9 cellular contexts compared by ENCODE assay signal in the genomic region with DNA sequence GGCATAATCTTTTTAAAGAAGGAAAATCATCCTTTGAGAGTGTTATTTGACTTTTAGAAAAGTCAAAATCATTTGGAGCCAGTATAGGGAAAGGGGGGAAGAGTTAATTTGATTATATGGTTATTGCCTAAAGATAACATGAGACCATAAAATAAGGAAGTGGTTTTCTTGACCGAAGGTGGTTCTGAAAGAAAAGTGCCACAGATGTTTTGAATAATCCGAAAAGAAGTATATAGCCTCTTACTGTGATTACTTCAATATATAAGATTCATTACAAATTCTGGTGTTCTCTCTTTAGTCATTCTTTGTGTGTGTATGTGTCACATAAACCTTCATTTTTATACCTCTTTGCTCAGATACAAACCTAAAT. TPM values are rescaled to one million over a fixed set of nuclear protein-coding genes. Genes with fewer than 3 reads are reported as not detected.
DNase-seq lines count a peak whose midpoint lies in the region; ATAC-seq, FAIRE-seq and TF ChIP-seq lines count a peak whose summit lies in the region.
"Had no signal": no experiment of that assay in that cellular context is flagged by ENCODE, and none has a peak within 500 bp of the region (broad histone marks: within the 10 kb centered on the region; RNA-seq: fewer than 3 reads in every experiment).

No MANE protein-coding gene starts in this region.

- H3K9ac ChIP-seq in GM12878 (ENCODE audit: control insufficient read depth, insufficient read depth, low read length) (peak overlapping the region; percentile 89), mucosa of stomach (ENCODE audit: low read length) (peak overlapping the region; percentile 91)

- POLR2A ChIA-PET in GM12878 (lab: Charles Lee), result interaction anchor here (1.4 to 2.9 kb wide), 3 partner anchors 16 to 628 kb away, joined by 4 to 20 read pairs (median 6); no protein-coding TSS in a partner anchor

- CTCF ChIA-PET in GM12878 (lab: Yijun Ruan, JAX), result interaction anchor here (1.4 to 3.6 kb wide), 4 partner anchors 32 to 315 kb away, joined by 6 to 19 read pairs (median 8); no protein-coding TSS in a partner anchor

- no peak for FAIRE-seq in GM12878 (lab: Jason Lieb, UNC)

- H3K27me3 Mint-ChIP-seq in IgD-negative memory B cell, result no peaks in the 10 kb centered on the region

- peak overlapping the region; percentile 81 for H3K4me2 ChIP-seq in GM12878 (ENCODE audit: control insufficient read depth, insufficient read depth)

- ATAC-seq in GM12878, result no peak
- ATAC-seq in HG02610 (IDR thresholded peaks at IDR 0.05; ENCODE audit: unreplicated experiment), result no peak
- ATAC-seq in HG03159 (IDR thresholded peaks at IDR 0.05; ENCODE audit: unreplicated experiment), result no peak

- peaks cover 7% of the 10 kb centered on the region for H3K36me3 Mint-ChIP-seq in IgD-negative memory B cell

- no TSS peak for BruUV-seq in GM12878 (replicated peaks; lab: Mats Ljungman, UMichigan)

- intact Hi-C loops in GM12878 (cut with micrococcal nuclease; ENCODE audit: unreplicated experiment), result loop anchor here (2.0 to 5.0 kb wide), 2 partner anchors 211 to 634 kb away; partner anchors contain the start of genes EIF4A2 and TRA2B

- in situ Hi-C loops in GM12878 (cut with MboI), result no loop called here

- H4K20me1 ChIP-seq in GM12878 (ENCODE audit: control insufficient read depth, insufficient read depth), result no peaks in the 10 kb centered on the region

- peaks cover 52% of the 10 kb centered on the region for H3K79me2 ChIP-seq in GM12878 (ENCODE audit: control insufficient read depth, insufficient read depth, low read length)

- H3K27ac Mint-ChIP-seq in IgD-negative memory B cell, result peak overlapping the region; percentile 94 to 98 (median 96)

- H3K9me3 ChIP-seq in GM12878 (replicated peaks; ENCODE audit: control insufficient read depth, insufficient read depth, low read length) (no peaks in the 10 kb centered on the region), mucosa of stomach (ENCODE audit: control insufficient read depth, low read length) (no peaks in the 10 kb centered on the region)

- peak overlapping the region; percentile 93 to 97 (median 94) for H3K4me3 Mint-ChIP-seq in IgD-negative memory B cell

- TF ChIP-seq POLR2A in GM12878 (IDR thresholded peaks at IDR 0.05; ENCODE audit: low read depth, low read length), result no peak

- peaks cover 3 to 17% of the 10 kb centered on the region in 2 experiments for H3K36me3 ChIP-seq in GM12878 (ENCODE audit: control insufficient read depth in 2 of 2, insufficient read depth in 2 of 2, low read length in 1 of 2)
- H3K36me3 ChIP-seq in mucosa of stomach (ENCODE audit: control insufficient read depth, insufficient read depth, low read length), result no peaks in the 10 kb centered on the region

- SMC1A ChIA-PET in GM12878 (lab: Charles Lee; ENCODE audit: uncharacterized antibody, unreplicated experiment), result interaction anchor here (1.1 to 2.5 kb wide), 3 partner anchors 9 to 46 kb away, joined by 4 to 11 read pairs (median 8); no protein-coding TSS in a partner anchor

- no peak for TF ChIP-seq RAD21 in GM12878 (IDR thresholded peaks at IDR 0.05; ENCODE audit: insufficient read depth, low read depth, low read length)

- TF ChIP-seq CTCF in AG10803 (conservative IDR thresholded peaks at IDR 0.05; ENCODE audit: low read length) (no peak), GM12878 (IDR thresholded peaks at IDR 0.05 in 2 of 3, conservative IDR thresholded peaks at IDR 0.05 in 1 of 3; ENCODE audit: control insufficient read depth in 2 of 3, extremely low read depth in 1 of 3, insufficient read depth in 1 of 3, low read depth in 3 of 3, low read length in 3 of 3) (no peak)

- H3K27me3 ChIP-seq in GM12878 (replicated peaks in 1 of 2; ENCODE audit: control insufficient read depth in 2 of 2, insufficient read depth in 2 of 2, low read length in 1 of 2), result no peaks in the 10 kb centered on the region
- no peaks in the 10 kb centered on the region for H3K27me3 ChIP-seq in mucosa of stomach (ENCODE audit: control insufficient read depth, insufficient read depth, low read length)

- DNase-seq in AG10803 (ENCODE audit: low read depth) (no peak), GM12878 (ENCODE audit: low read depth, low spot score) (no peak), iPS-NIHi7 (ENCODE audit: extremely low spot score) (no peak), cerebellum (ENCODE audit: low spot score) (no peak)
- DNase-seq: NCI-H2081 had no signal

- H2AFZ ChIP-seq in GM12878 (ENCODE audit: control insufficient read depth, low read depth, low read length), result no peak overlapping the region

- peak overlapping the region; percentile 85; the same call in 1 of the 2 replicates for H3K27ac ChIP-seq in GM12878 (ENCODE audit: control insufficient read depth, insufficient read depth)

- H3K4me3 ChIP-seq in AG10803 (ENCODE audit: low read length), result peak overlapping the region; percentile 90
- H3K4me3 ChIP-seq in GM12878, result peak overlapping the region; percentile 90
- H3K4me3 ChIP-seq in mucosa of stomach (ENCODE audit: low read length), result peak overlapping the region; percentile 91

- WGBS in GM12878 (ENCODE audit: insufficient coverage, insufficient replicate concordance, low lambda C conversion rate, missing lambda C conversion rate), result 0% methylated on average over 2 of the region's 2 CpGs

- peaks cover 30 to 43% (median 36%) of the 10 kb centered on the region in 3 donors for H3K4me1 Mint-ChIP-seq in IgD-negative memory B cell

- RAD21 ChIA-PET in GM12878 (lab: Charles Lee; ENCODE audit: unreplicated experiment), result interaction anchor here (2.5 kb wide), 1 partner anchor 32 kb away, joined by 21 read pairs; no protein-coding TSS in a partner anchor

- no peaks in the 10 kb centered on the region for H3K9me3 Mint-ChIP-seq in IgD-negative memory B cell

- H3K4me1 ChIP-seq in GM12878 (ENCODE audit: control insufficient read depth, insufficient read depth, low read length) (peaks cover 7% of the 10 kb centered on the region), mucosa of stomach (ENCODE audit: control insufficient read depth, insufficient read depth, low read length) (peaks cover 13% of the 10 kb centered on the region)

- TF ChIP-seq EP300 in GM12878 (IDR thresholded peaks at IDR 0.05; ENCODE audit: borderline replicate concordance in 1 of 2, control insufficient read depth in 1 of 2, low read depth in 2 of 2, low read length in 2 of 2), result no peak

RNA-seq across cellular contexts. Expression of gene DNAJB11, which starts 1.1 kb away (rescaled TPM):
- polyA plus RNA-seq in IgD-negative memory B cell (45.1 TPM), GM12878 (2011; rRNA removed) (43.3 and 56.9 TPM in 2 replicates), GM12878 (2014; fragmentation: Illumina TruSeq; extraction: Trizol) (65.0 and 67.8 TPM in 2 replicates), GM12878 (2014; fragmentation: Nextera tagmentation; extraction: Ambion mirVana) (10 to 100 TPM; 16.2 to 26.4 TPM), GM12878 (2014; rRNA removed) (59.4 and 61.5 TPM in 2 replicates), GM12878 (2016; fragmentation: Nextera tagmentation; extraction: Ambion mirVana) (100 to 1,000 TPM; 130 to 135 TPM)
- total RNA-seq in GM12878 (2013; cell fraction: nucleolus; rRNA removed), result 51.5 and 52.8 TPM in 2 replicates
- total RNA-seq in GM12878 (2014; rRNA removed) (57.9 and 62.9 TPM in 2 replicates), GM12878 (2014; rRNA removed; fragmentation: Illumina TruSeq; extraction: Trizol) (52.7 and 57.7 TPM in 2 replicates), GM12878 (2021) (44.1 and 45.1 TPM in 2 replicates), cerebellum (30.1 TPM)
- polyA plus RNA-seq in GM12878 (2011; ENCODE audit: low read depth), result 32.4 TPM
- polyA plus RNA-seq in GM12878 (2011; cell fraction: cytosol; rRNA removed), result 15.0 and 15.3 TPM in 2 replicates
- polyA plus RNA-seq in GM12878 (2011; cell fraction: nucleus; rRNA removed), result 39.4 and 58.9 TPM in 2 replicates
- 41.7 and 54.8 TPM in 2 replicates for polyA plus RNA-seq in GM12878 (2012)
- 10.8 and 16.1 TPM in 2 replicates for polyA minus RNA-seq in GM12878 (2011; rRNA and poly(A)+ RNA removed)
- polyA minus RNA-seq in GM12878 (2011; cell fraction: cytosol; rRNA and poly(A)+ RNA removed), result 13.3 and 16.3 TPM in 2 replicates
- 20.3 and 33.4 TPM in 2 replicates for polyA minus RNA-seq in GM12878 (2011; cell fraction: nucleus; rRNA and poly(A)+ RNA removed)

RNA-seq across cellular contexts. Expression of gene TBCCD1, which starts 4.5 kb away (rescaled TPM):
- polyA plus RNA-seq in IgD-negative memory B cell, result 24.6 TPM
- 33.7 and 36.8 TPM in 2 replicates for total RNA-seq in GM12878 (2013; cell fraction: nucleolus; rRNA removed)
- total RNA-seq in GM12878 (2014; rRNA removed), result 20.4 and 21.1 TPM in 2 replicates
- total RNA-seq in GM12878 (2014; rRNA removed; fragmentation: Illumina TruSeq; extraction: Trizol), result 14.8 and 15.0 TPM in 2 replicates
- 11.5 and 12.3 TPM in 2 replicates for total RNA-seq in GM12878 (2021)
- polyA plus RNA-seq in GM12878 (2011; ENCODE audit: low read depth), result 4.2 TPM
- polyA plus RNA-seq in GM12878 (2011; rRNA removed), result 23.4 and 25.0 TPM in 2 replicates
- 17.0 and 18.7 TPM in 2 replicates for polyA plus RNA-seq in GM12878 (2011; cell fraction: cytosol; rRNA removed)
- polyA plus RNA-seq in GM12878 (2011; cell fraction: nucleus; rRNA removed), result 16.5 and 17.4 TPM in 2 replicates
- 5.6 and 6.4 TPM in 2 replicates for polyA plus RNA-seq in GM12878 (2012)
- 14.3 and 16.5 TPM in 2 replicates for polyA plus RNA-seq in GM12878 (2014; fragmentation: Illumina TruSeq; extraction: Trizol)
- polyA plus RNA-seq in GM12878 (2014; fragmentation: Nextera tagmentation; extraction: Ambion mirVana), result 10 to 100 TPM in 1 of 2 experiments, 1 to 10 TPM in 1; 6.9 to 11.3 TPM
- 14.1 and 14.7 TPM in 2 replicates for polyA plus RNA-seq in GM12878 (2014; rRNA removed)
- polyA plus RNA-seq in GM12878 (2016; fragmentation: Nextera tagmentation; extraction: Ambion mirVana), result 10 to 100 TPM; 15.8 to 18.0 TPM
- 28.0 and 35.4 TPM in 2 replicates for polyA minus RNA-seq in GM12878 (2011; rRNA and poly(A)+ RNA removed)
- 9.1 and 11.5 TPM in 2 replicates for polyA minus RNA-seq in GM12878 (2011; cell fraction: cytosol; rRNA and poly(A)+ RNA removed)
- polyA minus RNA-seq in GM12878 (2011; cell fraction: nucleus; rRNA and poly(A)+ RNA removed), result 15.6 and 18.5 TPM in 2 replicates
- 24.4 TPM for total RNA-seq in cerebellum

RNA-seq across cellular contexts. Expression of gene CRYGS, which starts 27.4 kb away (rescaled TPM):
- polyA plus RNA-seq in IgD-negative memory B cell (not detected), GM12878 (2011; rRNA removed) (5.8 and 6.0 TPM in 2 replicates), GM12878 (2014; fragmentation: Illumina TruSeq; extraction: Trizol) (2.5 and 4.5 TPM in 2 replicates), GM12878 (2014; fragmentation: Nextera tagmentation; extraction: Ambion mirVana) (1 to 10 TPM; 1.4 to 2.8 TPM), GM12878 (2014; rRNA removed) (3.5 and 5.3 TPM in 2 replicates), GM12878 (2016; fragmentation: Nextera tagmentation; extraction: Ambion mirVana) (1 to 10 TPM; 1.1 to 1.6 TPM)
- total RNA-seq in GM12878 (2013; cell fraction: nucleolus; rRNA removed), result 9.3 and 10.6 TPM in 2 replicates
- total RNA-seq in GM12878 (2014; rRNA removed) (4.1 and 4.8 TPM in 2 replicates), GM12878 (2014; rRNA removed; fragmentation: Illumina TruSeq; extraction: Trizol) (2.4 and 2.5 TPM in 2 replicates), GM12878 (2021) (1.7 and 2.1 TPM in 2 replicates), cerebellum (3.5 TPM)
- 3.1 TPM for polyA plus RNA-seq in GM12878 (2011; ENCODE audit: low read depth)
- polyA plus RNA-seq in GM12878 (2011; cell fraction: cytosol; rRNA removed), result 2.4 and 4.3 TPM in 2 replicates
- 16.6 and 23.7 TPM in 2 replicates for polyA plus RNA-seq in GM12878 (2011; cell fraction: nucleus; rRNA removed)
- polyA plus RNA-seq in GM12878 (2012), result 3.0 and 3.3 TPM in 2 replicates
- 2.9 and 5.3 TPM in 2 replicates for polyA minus RNA-seq in GM12878 (2011; rRNA and poly(A)+ RNA removed)
- 1.2 TPM in 1 of 2 replicates, not detected in the other for polyA minus RNA-seq in GM12878 (2011; cell fraction: cytosol; rRNA and poly(A)+ RNA removed)
- polyA minus RNA-seq in GM12878 (2011; cell fraction: nucleus; rRNA and poly(A)+ RNA removed), result 6.6 and 10.3 TPM in 2 replicates

RNA-seq across cellular contexts. Expression of gene AHSG, which starts 41.2 kb away (rescaled TPM):
- not detected for polyA plus RNA-seq in IgD-negative memory B cell
- not detected in 2 replicates for total RNA-seq in GM12878 (2013; cell fraction: nucleolus; rRNA removed)
- not detected in 2 replicates for total RNA-seq in GM12878 (2014; rRNA removed)
- not detected in 2 replicates for total RNA-seq in GM12878 (2014; rRNA removed; fragmentation: Illumina TruSeq; extraction: Trizol)
- total RNA-seq in GM12878 (2021), result 0.90 and 1.2 TPM in 2 replicates
- polyA plus RNA-seq in GM12878 (2011; ENCODE audit: low read depth), result not detected
- not detected in 2 replicates for polyA plus RNA-seq in GM12878 (2011; rRNA removed)
- 0.25 and 0.45 TPM in 2 replicates for polyA plus RNA-seq in GM12878 (2011; cell fraction: cytosol; rRNA removed)
- polyA plus RNA-seq in GM12878 (2011; cell fraction: nucleus; rRNA removed), result 0.12 and 0.47 TPM in 2 replicates
- polyA plus RNA-seq in GM12878 (2012), result not detected in 2 replicates
- not detected in 2 replicates for polyA plus RNA-seq in GM12878 (2014; fragmentation: Illumina TruSeq; extraction: Trizol)
- polyA plus RNA-seq in GM12878 (2014; fragmentation: Nextera tagmentation; extraction: Ambion mirVana), result under 1 TPM in 1 of 2 experiments, not detected in 1; 0.06 TPM
- 0.15 TPM in 1 of 2 replicates, not detected in the other for polyA plus RNA-seq in GM12878 (2014; rRNA removed)
- polyA plus RNA-seq in GM12878 (2016; fragmentation: Nextera tagmentation; extraction: Ambion mirVana), result not detected
- 0.21 TPM in 1 of 2 replicates, not detected in the other for polyA minus RNA-seq in GM12878 (2011; rRNA and poly(A)+ RNA removed)
- polyA minus RNA-seq in GM12878 (2011; cell fraction: cytosol; rRNA and poly(A)+ RNA removed), result not detected in 2 replicates
- not detected in 2 replicates for polyA minus RNA-seq in GM12878 (2011; cell fraction: nucleus; rRNA and poly(A)+ RNA removed)
- 0.27 TPM for total RNA-seq in cerebellum
